ENCODE assay signal across 16 cellular contexts in the genomic region with DNA sequence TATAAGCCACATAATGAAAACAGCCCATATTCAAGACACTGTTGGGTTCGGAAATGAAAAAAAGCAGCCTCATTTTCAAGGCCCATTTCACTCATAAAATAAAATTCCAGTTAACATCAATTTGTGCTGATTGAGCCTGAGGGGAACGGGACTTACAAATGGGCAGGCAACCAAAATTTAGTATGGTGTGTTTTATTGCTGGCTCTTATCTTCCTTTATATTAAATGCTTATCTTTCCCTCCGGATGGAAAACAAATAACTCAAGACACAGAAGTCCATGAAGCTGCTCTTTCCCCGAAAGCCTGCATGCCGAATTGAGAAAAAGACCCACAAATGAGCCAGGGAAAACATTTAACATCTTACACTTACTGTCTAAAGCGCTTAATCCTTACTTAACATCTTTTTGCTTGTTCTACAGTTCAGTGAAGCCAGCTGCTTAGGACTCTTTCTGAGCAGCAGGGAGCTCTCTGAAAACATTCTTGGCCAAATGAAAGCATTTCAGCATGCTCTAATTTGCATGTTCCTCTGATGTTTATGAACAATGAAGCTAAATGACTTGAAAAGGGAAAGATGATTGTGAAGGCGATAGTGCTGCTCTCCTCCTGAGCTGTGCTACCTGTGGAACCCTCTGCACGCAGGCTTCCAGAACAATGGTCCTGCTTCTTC. TPM values are rescaled to one million over a fixed set of nuclear protein-coding genes. Genes with fewer than 3 reads are reported as not detected.
DNase-seq lines count a peak whose midpoint lies in the region; ATAC-seq and TF ChIP-seq lines count a peak whose summit lies in the region.
"Had no signal": no experiment of that assay in that cellular context is flagged by ENCODE, and none has a peak within 500 bp of the region (broad histone marks: within the 10 kb centered on the region; RNA-seq: fewer than 3 reads in every experiment).

No MANE protein-coding gene starts in this region.

- ATAC-seq in Right ventricle myocardium inferior, result no peak
- no peak for ATAC-seq in upper lobe of left lung (ENCODE audit: low FRiP score in 2 of 2)
- ATAC-seq in WTC11, result no peak
- ATAC-seq: K562 had no signal

- peak overlapping the region; percentile 69 for H3K27ac ChIP-seq in left ventricle myocardium inferior (replicated peaks)
- peak overlapping the region; percentile 63 for H3K27ac ChIP-seq in WERI-Rb-1
- peak overlapping the region; percentile 7 for H3K27ac ChIP-seq in muscle layer of colon (ENCODE audit: low read depth, low read length)
- H3K27ac ChIP-seq in upper lobe of left lung, result peak overlapping the region in 3 of 4 donors; percentile 13 to 61 (median 49)

- no peak overlapping the region; the same call in 1 of the 2 replicates for H3K27ac Mint-ChIP-seq in WTC11

- no peak for TF ChIP-seq POLR2A in upper lobe of left lung (IDR thresholded peaks at IDR 0.05)

- no peaks in the 10 kb centered on the region for H3K9me3 ChIP-seq in left ventricle myocardium inferior (replicated peaks)
- no peaks in the 10 kb centered on the region for H3K9me3 ChIP-seq in WERI-Rb-1 (ENCODE audit: severe bottlenecking)
- no peaks in the 10 kb centered on the region for H3K9me3 ChIP-seq in muscle layer of colon (ENCODE audit: low read length)
- H3K9me3 ChIP-seq in upper lobe of left lung, result no peaks in the 10 kb centered on the region

- CTCF ChIA-PET in WTC11 (lab: Charles Lee), result interaction anchor here (0.6 kb wide), 1 partner anchor 35 kb away, joined by 3 read pairs; no protein-coding TSS in a partner anchor

- WGBS in upper lobe of left lung, 2 donors, result 70 to 81% methylated on average over 8 of the region's 8 CpGs

- POLR2A ChIA-PET in WTC11 (lab: Charles Lee), result no interaction called here

- TF ChIP-seq CTCF in left ventricle myocardium inferior (IDR thresholded peaks at IDR 0.05; ENCODE audit: borderline replicate concordance), result no peak
- no peak for TF ChIP-seq CTCF in WERI-Rb-1 (IDR thresholded peaks at IDR 0.05; ENCODE audit: low read depth, low read length)
- TF ChIP-seq CTCF in upper lobe of left lung (IDR thresholded peaks at IDR 0.05), result no peak
- no peak for TF ChIP-seq CTCF in WTC11 (IDR thresholded peaks at IDR 0.05)

- H3K27me3 Mint-ChIP-seq in WTC11 (ENCODE audit: low read depth), result no peaks in the 10 kb centered on the region

- TF ChIP-seq EP300 in upper lobe of left lung (IDR thresholded peaks at IDR 0.05), result no peak

- no peak overlapping the region for H3K9ac ChIP-seq in muscle layer of colon (ENCODE audit: low read length)

- no peak for DNase-seq in left ventricle myocardium inferior
- no peak for DNase-seq in Right ventricle myocardium inferior (ENCODE audit: missing footprints)
- DNase-seq in WERI-Rb-1, result no peak
- no peak for DNase-seq in upper lobe of left lung
- DNase-seq in pons (ENCODE audit: low spot score), result no peak
- no peak for DNase-seq in DMS114 treated with DMSO at 0.1 percent for 48 hours (lab: John Stamatoyannopoulos, UW; ENCODE audit: unreplicated experiment)
- no peak for DNase-seq in WTC11 (ENCODE audit: low spot score)
- DNase-seq: 8988T; C1 segment of cervical spinal cord; DMS153; NCI-H146; NCI-H2081 treated with DMSO at 0.1 percent for 48 hours; NK-92 treated with Interleukin-12 subunit alpha and Interleukin-12 subunit beta, amount 100 ng/mL, for 24 hours; OCI-M1 had no signal

- peaks cover 75% of the 10 kb centered on the region for H3K4me1 ChIP-seq in left ventricle myocardium inferior
- peaks cover 47% of the 10 kb centered on the region for H3K4me1 ChIP-seq in muscle layer of colon (ENCODE audit: insufficient read depth, low read length)
- peaks cover 24 to 37% (median 29%) of the 10 kb centered on the region in 4 donors for H3K4me1 ChIP-seq in upper lobe of left lung

- H3K36me3 Mint-ChIP-seq in WTC11, result peaks cover 18% of the 10 kb centered on the region

- H3K36me3 ChIP-seq in left ventricle myocardium inferior, result peaks cover 98% of the 10 kb centered on the region
- H3K36me3 ChIP-seq in WERI-Rb-1, result peaks cover 97% of the 10 kb centered on the region
- H3K36me3 ChIP-seq in muscle layer of colon (ENCODE audit: insufficient read depth, low read length), result peaks cover 75% of the 10 kb centered on the region
- H3K36me3 ChIP-seq in upper lobe of left lung, result peaks cover 7 to 93% (median 51%) of the 10 kb centered on the region in 4 donors

- no peaks in the 10 kb centered on the region for H3K27me3 ChIP-seq in left ventricle myocardium inferior (ENCODE audit: low read depth)
- no peaks in the 10 kb centered on the region for H3K27me3 ChIP-seq in WERI-Rb-1 (ENCODE audit: insufficient read depth, low read depth, severe bottlenecking)
- no peaks in the 10 kb centered on the region for H3K27me3 ChIP-seq in muscle layer of colon (ENCODE audit: control insufficient read depth in 1 of 2, insufficient read depth in 2 of 2, low read length in 2 of 2)
- no peaks in the 10 kb centered on the region for H3K27me3 ChIP-seq in upper lobe of left lung

- no peak overlapping the region for H3K4me3 Mint-ChIP-seq in WTC11

- H3K9me3 Mint-ChIP-seq in WTC11, result no peaks in the 10 kb centered on the region

- peaks cover 6% of the 10 kb centered on the region; the same call in 1 of the 2 replicates for H3K4me1 Mint-ChIP-seq in WTC11

- intact Hi-C loops in left ventricle myocardium inferior (cut with micrococcal nuclease) (no loop called here), Right ventricle myocardium inferior (cut with DNase I) (no loop called here)

- no peak overlapping the region for H3K4me3 ChIP-seq in left ventricle myocardium inferior
- H3K4me3 ChIP-seq in WERI-Rb-1 (ENCODE audit: low read depth, low read length), result no peak overlapping the region
- no peak overlapping the region for H3K4me3 ChIP-seq in muscle layer of colon (ENCODE audit: low read depth in 1 of 2, low read length in 2 of 2)
- no peak overlapping the region for H3K4me3 ChIP-seq in upper lobe of left lung
- H3K4me3 ChIP-seq: K562 had no signal

TF ChIP-seq in WTC11, 78 proteins besides CTCF, POLR2A, EP300 and RAD21 (continues in another document):
- TF ChIP-seq NR2C2 (CRISPR knock-in tag; IDR thresholded peaks at IDR 0.05), result no peak
- TF ChIP-seq JAZF1 (CRISPR knock-in tag; IDR thresholded peaks at IDR 0.05), result no peak
- TF ChIP-seq ZBTB21 (CRISPR knock-in tag; IDR thresholded peaks at IDR 0.05; ENCODE audit: borderline replicate concordance), result no peak
- TF ChIP-seq ZNF219 (CRISPR knock-in tag; IDR thresholded peaks at IDR 0.05; ENCODE audit: borderline replicate concordance), result no peak
- TF ChIP-seq, protein P1, sequence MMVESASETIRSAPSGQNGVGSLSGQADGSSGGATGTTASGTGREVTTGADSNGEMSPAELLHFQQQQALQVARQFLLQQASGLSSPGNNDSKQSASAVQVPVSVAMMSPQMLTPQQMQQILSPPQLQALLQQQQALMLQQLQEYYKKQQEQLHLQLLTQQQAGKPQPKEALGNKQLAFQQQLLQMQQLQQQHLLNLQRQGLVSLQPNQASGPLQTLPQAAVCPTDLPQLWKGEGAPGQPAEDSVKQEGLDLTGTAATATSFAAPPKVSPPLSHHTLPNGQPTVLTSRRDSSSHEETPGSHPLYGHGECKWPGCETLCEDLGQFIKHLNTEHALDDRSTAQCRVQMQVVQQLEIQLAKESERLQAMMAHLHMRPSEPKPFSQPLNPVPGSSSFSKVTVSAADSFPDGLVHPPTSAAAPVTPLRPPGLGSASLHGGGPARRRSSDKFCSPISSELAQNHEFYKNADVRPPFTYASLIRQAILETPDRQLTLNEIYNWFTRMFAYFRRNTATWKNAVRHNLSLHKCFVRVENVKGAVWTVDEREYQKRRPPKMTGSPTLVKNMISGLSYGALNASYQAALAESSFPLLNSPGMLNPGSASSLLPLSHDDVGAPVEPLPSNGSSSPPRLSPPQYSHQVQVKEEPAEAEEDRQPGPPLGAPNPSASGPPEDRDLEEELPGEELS (CRISPR knock-in tag; IDR thresholded peaks at IDR 0.05), result no peak
- no peak for TF ChIP-seq ZNF121 (CRISPR knock-in tag; IDR thresholded peaks at IDR 0.05)
- TF ChIP-seq, protein P2, sequence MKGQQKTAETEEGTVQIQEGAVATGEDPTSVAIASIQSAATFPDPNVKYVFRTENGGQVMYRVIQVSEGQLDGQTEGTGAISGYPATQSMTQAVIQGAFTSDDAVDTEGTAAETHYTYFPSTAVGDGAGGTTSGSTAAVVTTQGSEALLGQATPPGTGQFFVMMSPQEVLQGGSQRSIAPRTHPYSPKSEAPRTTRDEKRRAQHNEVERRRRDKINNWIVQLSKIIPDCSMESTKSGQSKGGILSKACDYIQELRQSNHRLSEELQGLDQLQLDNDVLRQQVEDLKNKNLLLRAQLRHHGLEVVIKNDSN (CRISPR knock-in tag; IDR thresholded peaks at IDR 0.05), result no peak
- no peak for TF ChIP-seq NFATC4 (CRISPR knock-in tag; IDR thresholded peaks at IDR 0.05)
- no peak for TF ChIP-seq FOXJ3 (CRISPR knock-in tag; IDR thresholded peaks at IDR 0.05; ENCODE audit: borderline replicate concordance)
- no peak for TF ChIP-seq ZNF138 (CRISPR knock-in tag; conservative IDR thresholded peaks at IDR 0.05)
- TF ChIP-seq, protein P3, sequence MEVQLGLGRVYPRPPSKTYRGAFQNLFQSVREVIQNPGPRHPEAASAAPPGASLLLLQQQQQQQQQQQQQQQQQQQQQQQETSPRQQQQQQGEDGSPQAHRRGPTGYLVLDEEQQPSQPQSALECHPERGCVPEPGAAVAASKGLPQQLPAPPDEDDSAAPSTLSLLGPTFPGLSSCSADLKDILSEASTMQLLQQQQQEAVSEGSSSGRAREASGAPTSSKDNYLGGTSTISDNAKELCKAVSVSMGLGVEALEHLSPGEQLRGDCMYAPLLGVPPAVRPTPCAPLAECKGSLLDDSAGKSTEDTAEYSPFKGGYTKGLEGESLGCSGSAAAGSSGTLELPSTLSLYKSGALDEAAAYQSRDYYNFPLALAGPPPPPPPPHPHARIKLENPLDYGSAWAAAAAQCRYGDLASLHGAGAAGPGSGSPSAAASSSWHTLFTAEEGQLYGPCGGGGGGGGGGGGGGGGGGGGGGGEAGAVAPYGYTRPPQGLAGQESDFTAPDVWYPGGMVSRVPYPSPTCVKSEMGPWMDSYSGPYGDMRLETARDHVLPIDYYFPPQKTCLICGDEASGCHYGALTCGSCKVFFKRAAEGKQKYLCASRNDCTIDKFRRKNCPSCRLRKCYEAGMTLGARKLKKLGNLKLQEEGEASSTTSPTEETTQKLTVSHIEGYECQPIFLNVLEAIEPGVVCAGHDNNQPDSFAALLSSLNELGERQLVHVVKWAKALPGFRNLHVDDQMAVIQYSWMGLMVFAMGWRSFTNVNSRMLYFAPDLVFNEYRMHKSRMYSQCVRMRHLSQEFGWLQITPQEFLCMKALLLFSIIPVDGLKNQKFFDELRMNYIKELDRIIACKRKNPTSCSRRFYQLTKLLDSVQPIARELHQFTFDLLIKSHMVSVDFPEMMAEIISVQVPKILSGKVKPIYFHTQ (CRISPR knock-in tag; IDR thresholded peaks at IDR 0.05), result no peak
- TF ChIP-seq OVOL2 (CRISPR knock-in tag; IDR thresholded peaks at IDR 0.05; ENCODE audit: borderline replicate concordance), result no peak

RNA-seq across cellular contexts. Expression of a gene that starts 49.5 kb away (rescaled TPM):
- total RNA-seq in left ventricle myocardium inferior, result 105 TPM
- 95.0 TPM for total RNA-seq in Right ventricle myocardium inferior
- total RNA-seq in upper lobe of left lung, result 100 to 1,000 TPM in 3 of 6 donors, 10 to 100 TPM in 3; 45.1 to 168 (median 100) TPM
- total RNA-seq in WTC11 (2021), result 7.9 to 14.6 TPM (median 8.7 TPM) in 3 replicates

Comparison
In these comparisons a context has a peak if more than half of its experiments do, and no peak if none do; other contexts are left out.
1. H3K27ac ChIP-seq: peak in every context shown above with its lines; median percentile 69 in left ventricle myocardium inferior; 63 in WERI-Rb-1; 49 in upper lobe of left lung; 7 in muscle layer of colon.